ENCODE assay signal across 23 cellular contexts in genomic region chr4:8254076-8254475, GRCh38. TPM values are rescaled to one million over a fixed set of nuclear protein-coding genes. Genes with fewer than 3 reads are reported as not detected.
"Had no signal": no experiment of that assay in that cellular context is flagged by ENCODE, and none has a peak within 500 bp of the region (broad histone marks: within the 10 kb centered on the region; RNA-seq: fewer than 3 reads in every experiment).

No MANE protein-coding gene starts in this region.

- H3K27ac ChIP-seq: coronary artery, dorsolateral prefrontal cortex, heart left ventricle, parathyroid adenoma, psoas muscle, right lobe of liver, spleen, testis had no signal

- H3K4me3 Mint-ChIP-seq: natural killer cell; neural crest cell; stimulated activated memory B cell treated with anti-CD40 and anti-IgM and Interleukin-4, amounts not matched to agents 10 μg/mL and 1 μg/mL and 100 μg/mL, for 72 hours; stimulated activated naive CD8-positive, alpha-beta T cell treated with anti-CD3 and anti-CD28 coated beads, Interleukin-15, amount 100 ng/mL, for 72 hours; type B pancreatic cell had no signal

- H3K4me1 ChIP-seq: heart left ventricle, parathyroid adenoma, psoas muscle, right lobe of liver, spleen, testis had no signal

- H3K9me3 Mint-ChIP-seq: natural killer cell; neural crest cell; stimulated activated memory B cell treated with anti-CD40 and anti-IgM and Interleukin-4, amounts not matched to agents 10 μg/mL and 1 μg/mL and 100 μg/mL, for 72 hours; stimulated activated naive CD8-positive, alpha-beta T cell treated with anti-CD3 and anti-CD28 coated beads, Interleukin-15, amount 100 ng/mL, for 72 hours; type B pancreatic cell had no signal

- DNase-seq: caudate nucleus; dorsolateral prefrontal cortex; effector CD8-positive, alpha-beta T cell; erythroblast; heart left ventricle; hippocampal formation; kidney glomerular epithelial cell; natural killer cell; nucleus accumbens; retina; right lobe of liver; spleen; stimulated activated CD4-positive, alpha-beta T cell treated with anti-CD3 and anti-CD28 coated beads, Interleukin-15, amount 100 ng/mL, for 24 hours; stimulated activated CD4-positive, alpha-beta T cell treated with anti-CD3 and anti-CD28 coated beads, Interleukin-1b, Interleukin-23, amount 100 ng/mL, for 48 hours; stimulated activated CD4-positive, alpha-beta T cell treated with anti-CD3 and anti-CD28 coated beads, Interleukin-4, amount 100 ng/mL, for 24 hours; stimulated activated naive CD8-positive, alpha-beta T cell treated with anti-CD3 and anti-CD28 coated beads, Interleukin-15, amount 100 ng/mL, for 72 hours had no signal

- H3K4me1 Mint-ChIP-seq: natural killer cell; neural crest cell; stimulated activated memory B cell treated with anti-CD40 and anti-IgM and Interleukin-4, amounts not matched to agents 10 μg/mL and 1 μg/mL and 100 μg/mL, for 72 hours; stimulated activated naive CD8-positive, alpha-beta T cell treated with anti-CD3 and anti-CD28 coated beads, Interleukin-15, amount 100 ng/mL, for 72 hours had no signal

- H3K9ac ChIP-seq: parathyroid adenoma had no signal

- H3K36me3 ChIP-seq: heart left ventricle, right lobe of liver, spleen had no signal

- H3K9me3 ChIP-seq: heart left ventricle, psoas muscle, right lobe of liver, spleen, testis had no signal

- H3K27me3 Mint-ChIP-seq: stimulated activated naive CD8-positive, alpha-beta T cell treated with anti-CD3 and anti-CD28 coated beads, Interleukin-15, amount 100 ng/mL, for 72 hours had no signal

- H3K27ac Mint-ChIP-seq: natural killer cell; stimulated activated memory B cell treated with anti-CD40 and anti-IgM and Interleukin-4, amounts not matched to agents 10 μg/mL and 1 μg/mL and 100 μg/mL, for 72 hours; type B pancreatic cell had no signal

- H2AFZ ChIP-seq: parathyroid adenoma had no signal

- H3K27me3 ChIP-seq: dorsolateral prefrontal cortex, heart left ventricle, right lobe of liver, testis had no signal

- H3K4me3 ChIP-seq: coronary artery, dorsolateral prefrontal cortex, heart left ventricle, psoas muscle, right lobe of liver, spleen, testis had no signal

- ATAC-seq: heart left ventricle; natural killer cell; psoas muscle; right lobe of liver; stimulated activated memory B cell treated with anti-CD40 and anti-IgM and Interleukin-4, amounts not matched to agents 10 μg/mL and 1 μg/mL and 100 μg/mL, for 72 hours; stimulated activated naive CD8-positive, alpha-beta T cell treated with anti-CD3 and anti-CD28 coated beads, Interleukin-15, amount 100 ng/mL, for 72 hours had no signal

- H3K36me3 Mint-ChIP-seq: natural killer cell; stimulated activated memory B cell treated with anti-CD40 and anti-IgM and Interleukin-4, amounts not matched to agents 10 μg/mL and 1 μg/mL and 100 μg/mL, for 72 hours; type B pancreatic cell had no signal

RNA-seq across cellular contexts. Expression of gene HTRA3, which starts 15.5 kb away (rescaled TPM):
- total RNA-seq: natural killer cell had no signal
